11 cellular contexts compared by ENCODE assay signal in genomic region chr16:1153480-1154160, GRCh38. TPM values are rescaled to one million over a fixed set of nuclear protein-coding genes. Genes with fewer than 3 reads are reported as not detected.
DNase-seq lines count a peak whose midpoint lies in the region; ATAC-seq and TF ChIP-seq lines count a peak whose summit lies in the region.
"Had no signal": no experiment of that assay in that cellular context is flagged by ENCODE, and none has a peak within 500 bp of the region (broad histone marks: within the 10 kb centered on the region; RNA-seq: fewer than 3 reads in every experiment).

No MANE protein-coding gene starts in this region.

- TF ChIP-seq EP300 in sigmoid colon (IDR thresholded peaks at IDR 0.05) = no peak

- H3K4me3 ChIP-seq in NT2/D1 (ENCODE audit: insufficient read length, low read depth) (peak overlapping the region; percentile 69), hepatocyte (peak overlapping the region; percentile 42), sigmoid colon (peak overlapping the region; percentile 51 to 87 (median 71))

- peaks cover 4% of the 10 kb centered on the region for H3K27me3 ChIP-seq in NT2/D1 (ENCODE audit: insufficient read depth, insufficient read length)
- H3K27me3 ChIP-seq in hepatocyte = peaks cover 8% of the 10 kb centered on the region
- peaks cover 8 to 25% (median 10%) of the 10 kb centered on the region in 3 donors for H3K27me3 ChIP-seq in sigmoid colon

- no peak for ATAC-seq in HG02678 (IDR thresholded peaks at IDR 0.05; ENCODE audit: unreplicated experiment)

- TF ChIP-seq CTCF in hepatocyte (IDR thresholded peaks at IDR 0.05; ENCODE audit: poor library complexity) (no peak), sigmoid colon (IDR thresholded peaks at IDR 0.05) (no peak)

- H3K9me2 ChIP-seq in hepatocyte (replicated peaks; ENCODE audit: insufficient read depth) = no peaks in the 10 kb centered on the region

- peaks cover 10% of the 10 kb centered on the region for H4K20me1 ChIP-seq in hepatocyte (ENCODE audit: insufficient read depth, poor library complexity, severe bottlenecking)

- intact Hi-C loops in sigmoid colon (cut with DNase I) = loop anchor here (1.0 kb wide), 1 partner anchor 29 kb away; no protein-coding TSS in a partner anchor

- H3K9me3 ChIP-seq in ES-I3 (ENCODE audit: control insufficient read depth, insufficient read depth, low read length) = no peaks in the 10 kb centered on the region
- no peaks in the 10 kb centered on the region for H3K9me3 ChIP-seq in NT2/D1 (ENCODE audit: insufficient read depth, low read length)
- H3K9me3 ChIP-seq in hepatocyte (ENCODE audit: low read depth) = no peaks in the 10 kb centered on the region
- H3K9me3 ChIP-seq in sigmoid colon = no peaks in the 10 kb centered on the region

- WGBS in hepatocyte (ENCODE audit: low lambda C conversion rate, missing lambda C conversion rate) = 1% methylated on average over 57 of the region's 94 CpGs
- 2 to 7% methylated on average over 93 of the region's 94 CpGs for WGBS in sigmoid colon, 2 donors

- H3K9ac ChIP-seq in ES-I3 (ENCODE audit: low read depth, low read length) (peak overlapping the region; percentile 58), NT2/D1 (ENCODE audit: insufficient read length, low read depth) (peak overlapping the region; percentile 77)

- H3K4me1 ChIP-seq in ES-I3 (ENCODE audit: insufficient read depth, low read length) = no peaks in the 10 kb centered on the region; the same call in 1 of the 2 replicates
- H3K4me1 ChIP-seq in NT2/D1 (ENCODE audit: insufficient read depth, insufficient read length) = peaks cover 35% of the 10 kb centered on the region
- H3K4me1 ChIP-seq in hepatocyte (ENCODE audit: insufficient read depth) = peaks cover 25% of the 10 kb centered on the region
- peaks cover 0 to 82% (median 74%) of the 10 kb centered on the region in 4 donors for H3K4me1 ChIP-seq in sigmoid colon

- no peaks in the 10 kb centered on the region for H3K36me3 ChIP-seq in ES-I3 (ENCODE audit: insufficient read depth, low read length)
- H3K36me3 ChIP-seq in NT2/D1 (ENCODE audit: insufficient read depth, insufficient read length, low read length) = peaks cover 8% of the 10 kb centered on the region
- no peaks in the 10 kb centered on the region for H3K36me3 ChIP-seq in hepatocyte (replicated peaks; ENCODE audit: insufficient read depth, low read depth)
- H3K36me3 ChIP-seq in sigmoid colon = no peaks in the 10 kb centered on the region

- DNase-seq in NT2/D1 (ENCODE audit: low read depth, low spot score) (no peak), hepatocyte (ENCODE audit: low spot score) (peak; percentile 44), sigmoid colon (no peak), COLO829 (ENCODE audit: low spot score) (no peak)
- DNase-seq in activated CD4-positive, alpha-beta T cell treated with anti-CD3 and anti-CD28 coated beads for 48 hours = no peak
- DNase-seq: activated CD4-positive, alpha-beta T cell treated with anti-CD3 and anti-CD28 coated beads, Interleukin-2, amount 50 U/mL, for 4 hours; NCI-H1105; stimulated activated CD4-positive, alpha-beta T cell treated with anti-CD3 and anti-CD28 coated beads, Interleukin-4, amount 100 ng/mL, for 1 hour had no signal

- H3K79me2 ChIP-seq in hepatocyte = no peaks in the 10 kb centered on the region

- peak overlapping the region; percentile 88 for H3K4me2 ChIP-seq in hepatocyte

- H3K27ac ChIP-seq in hepatocyte (peak overlapping the region; percentile 90), sigmoid colon (peak overlapping the region; percentile 90 to 98 (median 96))

- H2AFZ ChIP-seq in hepatocyte = no peak overlapping the region

- no peak for TF ChIP-seq POLR2A in sigmoid colon (IDR thresholded peaks at IDR 0.05)

RNA-seq across cellular contexts. Expression of gene CACNA1H, which starts 0.7 kb away (rescaled TPM):
- total RNA-seq in hepatocyte (8.6 and 9.1 TPM in 2 replicates), sigmoid colon (100 to 1,000 TPM in 2 of 4 donors, 10 to 100 TPM in 2; 37.0 to 181 (median 127) TPM)
- polyA plus RNA-seq in hepatocyte (9.1 and 9.7 TPM in 2 replicates), sigmoid colon (10 to 100 TPM in 1 of 3 donors, 1 to 10 TPM in 1, under 1 TPM in 1; 0.46 to 10.1 (median 1.8) TPM)

RNA-seq across cellular contexts. Expression of gene C1QTNF8, which starts 57.6 kb away (rescaled TPM):
- total RNA-seq in hepatocyte = not detected in 2 replicates
- 0.10 TPM in 1 of 2 replicates, not detected in the other for polyA plus RNA-seq in hepatocyte
- total RNA-seq in sigmoid colon = not detected
- not detected for polyA plus RNA-seq in sigmoid colon
- total RNA-seq: activated naive CD4-positive, alpha-beta T cell treated with anti-CD3 and anti-CD28 coated beads, Interleukin-2, amount 50 U/mL, for 72 hours had no signal
